ENCODE assay signal across 8 cellular contexts in genomic region chr1:144560057-144560716, GRCh38. TPM values are rescaled to one million over a fixed set of nuclear protein-coding genes. Genes with fewer than 3 reads are reported as not detected.
A peak's percentile ranks its signal among the peaks of the same experiment; 100 is the strongest.
DNase-seq lines count a peak whose midpoint lies in the region; ATAC-seq and TF ChIP-seq lines count a peak whose summit lies in the region.
"Not testable (repeated sequence)": the region's sequence is repeated elsewhere in the genome, so short reads cannot be mapped to it uniquely, and the experiment has no call there.

No MANE protein-coding gene starts in this region.

- H3K9me3 Mint-ChIP-seq in activated CD8-positive, alpha-beta T cell treated with anti-CD3 and anti-CD28 coated beads for 36 hours; dendritic cell treated with granulocyte-macrophage colony-stimulating factor and Interleukin-4, amounts not matched to agents 40 ng/mL and 50 ng/mL, for 4 days; natural killer cell treated with Interleukin-12 subunit alpha and Interleukin-12 subunit beta and Interleukin-15 and Interleukin-18, amount 100 ng/mL, for 72 hours: not testable (repeated sequence)

- intact Hi-C loops in activated CD8-positive, alpha-beta T cell treated with anti-CD3 and anti-CD28 coated beads for 36 hours (cut with micrococcal nuclease); dendritic cell treated with granulocyte-macrophage colony-stimulating factor and Interleukin-4, amounts not matched to agents 40 ng/mL and 50 ng/mL, for 4 days (cut with micrococcal nuclease): not testable (repeated sequence)

- not testable (repeated sequence) for H3K27ac ChIP-seq in thoracic aorta

- POLR2A ChIA-PET in activated CD8-positive, alpha-beta T cell treated with anti-CD3 and anti-CD28 coated beads for 36 hours (lab: Charles Lee), result interaction anchor here (0.9 to 1.1 kb wide), 2 partner anchors 8 to 721 kb away, joined by 3 to 12 read pairs; no protein-coding TSS in a partner anchor

- H3K4me1 Mint-ChIP-seq in activated CD8-positive, alpha-beta T cell treated with anti-CD3 and anti-CD28 coated beads for 36 hours (ENCODE audit: low read depth); dendritic cell treated with granulocyte-macrophage colony-stimulating factor and Interleukin-4, amounts not matched to agents 40 ng/mL and 50 ng/mL, for 4 days (ENCODE audit: low read depth); natural killer cell treated with Interleukin-12 subunit alpha and Interleukin-12 subunit beta and Interleukin-15 and Interleukin-18, amount 100 ng/mL, for 72 hours (ENCODE audit: low read depth in 2 of 2): not testable (repeated sequence)

- not testable (repeated sequence) for H3K4me1 ChIP-seq in thoracic aorta (ENCODE audit: control insufficient read depth in 1 of 2, low read depth in 2 of 2)

- H3K27me3 ChIP-seq in thoracic aorta (replicated peaks; ENCODE audit: insufficient read depth), result not testable (repeated sequence)

- H3K4me3 Mint-ChIP-seq in activated CD8-positive, alpha-beta T cell treated with anti-CD3 and anti-CD28 coated beads for 36 hours, result peak overlapping the region; percentile 68
- not testable (repeated sequence) for H3K4me3 Mint-ChIP-seq in dendritic cell treated with granulocyte-macrophage colony-stimulating factor and Interleukin-4, amounts not matched to agents 40 ng/mL and 50 ng/mL, for 4 days
- H3K4me3 Mint-ChIP-seq in natural killer cell treated with Interleukin-12 subunit alpha and Interleukin-12 subunit beta and Interleukin-15 and Interleukin-18, amount 100 ng/mL, for 72 hours, result peak overlapping the region; percentile 61

- CTCF ChIA-PET in activated CD8-positive, alpha-beta T cell treated with anti-CD3 and anti-CD28 coated beads for 36 hours (lab: Charles Lee), result not testable (repeated sequence)

- not testable (repeated sequence) for H3K27me3 Mint-ChIP-seq in activated CD8-positive, alpha-beta T cell treated with anti-CD3 and anti-CD28 coated beads for 36 hours
- peaks cover 39% of the 10 kb centered on the region for H3K27me3 Mint-ChIP-seq in dendritic cell treated with granulocyte-macrophage colony-stimulating factor and Interleukin-4, amounts not matched to agents 40 ng/mL and 50 ng/mL, for 4 days
- H3K27me3 Mint-ChIP-seq in natural killer cell treated with Interleukin-12 subunit alpha and Interleukin-12 subunit beta and Interleukin-15 and Interleukin-18, amount 100 ng/mL, for 72 hours, result peaks cover 0 to 11% of the 10 kb centered on the region in 2 donors

- DNase-seq in NCI-H82 (lab: John Stamatoyannopoulos, UW), result peak; percentile 72
- peak; percentile 33 for DNase-seq in activated CD8-positive, alpha-beta T cell treated with anti-CD3 and anti-CD28 coated beads for 36 hours
- peak; percentile 75 for DNase-seq in natural killer cell treated with Interleukin-12 subunit alpha and Interleukin-12 subunit beta and Interleukin-15 and Interleukin-18, amount 100 ng/mL, for 72 hours (ENCODE audit: low spot score)
- DNase-seq in thoracic aorta (ENCODE audit: low spot score), result not testable (repeated sequence)

- not testable (repeated sequence) for H3K36me3 Mint-ChIP-seq in activated CD8-positive, alpha-beta T cell treated with anti-CD3 and anti-CD28 coated beads for 36 hours (ENCODE audit: low read depth); dendritic cell treated with granulocyte-macrophage colony-stimulating factor and Interleukin-4, amounts not matched to agents 40 ng/mL and 50 ng/mL, for 4 days (ENCODE audit: low read depth); natural killer cell treated with Interleukin-12 subunit alpha and Interleukin-12 subunit beta and Interleukin-15 and Interleukin-18, amount 100 ng/mL, for 72 hours

- peak overlapping the region; percentile 100 for H3K27ac Mint-ChIP-seq in activated CD8-positive, alpha-beta T cell treated with anti-CD3 and anti-CD28 coated beads for 36 hours
- peak overlapping the region; percentile 87 for H3K27ac Mint-ChIP-seq in dendritic cell treated with granulocyte-macrophage colony-stimulating factor and Interleukin-4, amounts not matched to agents 40 ng/mL and 50 ng/mL, for 4 days
- peak overlapping the region; percentile 92 for H3K27ac Mint-ChIP-seq in natural killer cell treated with Interleukin-12 subunit alpha and Interleukin-12 subunit beta and Interleukin-15 and Interleukin-18, amount 100 ng/mL, for 72 hours

- not testable (repeated sequence) for H3K4me3 ChIP-seq in thoracic aorta

- TF ChIP-seq CTCF in activated CD8-positive, alpha-beta T cell treated with anti-CD3 and anti-CD28 coated beads for 36 hours (IDR thresholded peaks at IDR 0.05); thoracic aorta (IDR thresholded peaks at IDR 0.05): not testable (repeated sequence)

- not testable (repeated sequence) for H3K9me3 ChIP-seq in thoracic aorta

- ATAC-seq in GM18517 (IDR thresholded peaks at IDR 0.05; ENCODE audit: unreplicated experiment) (peak; percentile 95), GM21717 (IDR thresholded peaks at IDR 0.05; ENCODE audit: unreplicated experiment) (peak; percentile 91), HG03108 (IDR thresholded peaks at IDR 0.05; ENCODE audit: unreplicated experiment) (peak; percentile 84), thoracic aorta (ENCODE audit: insufficient number of reproducible peaks, low FRiP score, low read depth) (peak; percentile 73)
- ATAC-seq in activated CD8-positive, alpha-beta T cell treated with anti-CD3 and anti-CD28 coated beads for 36 hours, result peak; percentile 94
- peak; percentile 90 to 94 for ATAC-seq in natural killer cell treated with Interleukin-12 subunit alpha and Interleukin-12 subunit beta and Interleukin-15 and Interleukin-18, amount 100 ng/mL, for 72 hours

- H3K36me3 ChIP-seq in thoracic aorta, result not testable (repeated sequence)

RNA-seq across cellular contexts. Expression of gene PPIAL4F, which starts 32.5 kb away (rescaled TPM):
- total RNA-seq in activated CD8-positive, alpha-beta T cell treated with anti-CD3 and anti-CD28 coated beads for 36 hours, result not detected
- total RNA-seq in natural killer cell treated with Interleukin-12 subunit alpha and Interleukin-12 subunit beta and Interleukin-15 and Interleukin-18, amount 100 ng/mL, for 72 hours, result not detected
- not detected for total RNA-seq in thoracic aorta
